Comparison of ENCODE assay signal across 15 cellular contexts in genomic region chr17:47999612-48000011, GRCh38. TPM values are rescaled to one million over a fixed set of nuclear protein-coding genes. Genes with fewer than 3 reads are reported as not detected.
DNase-seq lines count a peak whose midpoint lies in the region; ATAC-seq and FAIRE-seq lines count a peak whose summit lies in the region.
"Had no signal": no experiment of that assay in that cellular context is flagged by ENCODE, and none has a peak within 500 bp of the region (broad histone marks: within the 10 kb centered on the region; RNA-seq: fewer than 3 reads in every experiment).

No MANE protein-coding gene starts in this region.

- no peaks in the 10 kb centered on the region for H3K36me3 Mint-ChIP-seq in activated naive CD4-positive, alpha-beta T cell treated with anti-CD3 and anti-CD28 coated beads, Interleukin-2, amount 50 U/mL, for 72 hours

- no peak overlapping the region for H3K27ac Mint-ChIP-seq in activated naive CD4-positive, alpha-beta T cell treated with anti-CD3 and anti-CD28 coated beads, Interleukin-2, amount 50 U/mL, for 72 hours
- H3K27ac Mint-ChIP-seq: progenitor cell of endocrine pancreas had no signal

- H3K4me3 ChIP-seq in MG63, result no peak overlapping the region
- H3K4me3 ChIP-seq in small intestine (ENCODE audit: low read depth in 1 of 2, low read length in 2 of 2), result no peak overlapping the region

- ATAC-seq in activated naive CD4-positive, alpha-beta T cell treated with anti-CD3 and anti-CD28 coated beads, Interleukin-2, amount 50 U/mL, for 72 hours, result peak; percentile 61 to 82
- no peak for ATAC-seq in GM21723 (IDR thresholded peaks at IDR 0.05; ENCODE audit: unreplicated experiment)

- no peaks in the 10 kb centered on the region for H3K4me1 ChIP-seq in small intestine (ENCODE audit: control insufficient read depth in 2 of 2, insufficient read depth in 1 of 2, low read depth in 1 of 2, low read length in 1 of 2)

- no peaks in the 10 kb centered on the region for H3K9me3 ChIP-seq in MG63
- H3K9me3 ChIP-seq in small intestine (ENCODE audit: control insufficient read depth, low read depth), result no peaks in the 10 kb centered on the region

- no peak for FAIRE-seq in small intestine (lab: Jason Lieb, UNC)
- FAIRE-seq: D721Med, endometrium had no signal

- H3K27me3 ChIP-seq in MG63 (no peaks in the 10 kb centered on the region), small intestine (ENCODE audit: control insufficient read depth in 2 of 2, insufficient read depth in 2 of 2, low read length in 2 of 2) (no peaks in the 10 kb centered on the region)

- H3K36me3 ChIP-seq in MG63 (no peaks in the 10 kb centered on the region), small intestine (ENCODE audit: control insufficient read depth in 2 of 2, insufficient read depth in 2 of 2, low read length in 2 of 2) (no peaks in the 10 kb centered on the region)

- 25 to 42% (median 29%) methylated on average over 4 of the region's 4 CpGs for WGBS in small intestine, 3 donors

- no peaks in the 10 kb centered on the region for H3K9me3 Mint-ChIP-seq in activated naive CD4-positive, alpha-beta T cell treated with anti-CD3 and anti-CD28 coated beads, Interleukin-2, amount 50 U/mL, for 72 hours

- H3K27ac ChIP-seq in small intestine (ENCODE audit: low read depth in 1 of 2, low read length in 1 of 2), result no peak overlapping the region
- H3K27ac ChIP-seq: HL-60 had no signal

- no peak for DNase-seq in activated naive CD4-positive, alpha-beta T cell treated with anti-CD3 and anti-CD28 coated beads, Interleukin-2, amount 50 U/mL, for 72 hours (ENCODE audit: low spot score in 2 of 2)
- no peak for DNase-seq in activated naive CD4-positive, alpha-beta T cell treated with anti-CD3 and anti-CD28 coated beads, Interleukin-2, amount 50 U/mL, for 16 hours
- peak; percentile 21 for DNase-seq in MG63
- DNase-seq in dermis blood vessel endothelial cell, result peak; percentile 53
- peak; percentile 17 for DNase-seq in small intestine
- no peak for DNase-seq in superior temporal gyrus (ENCODE audit: extremely low spot score)
- DNase-seq in hypothalamus (lab: John Stamatoyannopoulos, UW), result no peak
- DNase-seq: activated gamma-delta T cell treated with Interleukin-2 at 50 U/mL for 16 hours, NCI-H446 had no signal

RNA-seq across cellular contexts. Expression of gene CDK5RAP3, which starts 28.7 kb away (rescaled TPM):
- 100 to 1,000 TPM; 185 to 221 TPM for total RNA-seq in activated naive CD4-positive, alpha-beta T cell treated with anti-CD3 and anti-CD28 coated beads, Interleukin-2, amount 50 U/mL, for 72 hours
- 53.3 and 59.4 TPM in 2 replicates for total RNA-seq in MG63 (2014; rRNA removed; shearing (Covaris generic); ENCODE audit: low replicate concordance)
- 48.0 and 76.6 TPM in 2 replicates for total RNA-seq in dermis blood vessel endothelial cell
- 100 to 1,000 TPM; 169 to 721 (median 554) TPM for polyA plus RNA-seq in small intestine

RNA-seq across cellular contexts. Expression of gene COPZ2, which starts 38.0 kb away (rescaled TPM):
- 1 to 10 TPM; 1.3 to 3.6 TPM for total RNA-seq in activated naive CD4-positive, alpha-beta T cell treated with anti-CD3 and anti-CD28 coated beads, Interleukin-2, amount 50 U/mL, for 72 hours
- 91.7 and 130 TPM in 2 replicates for total RNA-seq in MG63 (2014; rRNA removed; shearing (Covaris generic); ENCODE audit: low replicate concordance)
- total RNA-seq in dermis blood vessel endothelial cell, result 3.8 and 6.5 TPM in 2 replicates
- 1 to 10 TPM in 2 of 3 donors, not detected in 1; 4.4 to 7.3 TPM for polyA plus RNA-seq in small intestine
- total RNA-seq: progenitor cell of endocrine pancreas had no signal

RNA-seq across cellular contexts. Expression of gene PRR15L, which starts 41.9 kb away (rescaled TPM):
- not detected for total RNA-seq in activated naive CD4-positive, alpha-beta T cell treated with anti-CD3 and anti-CD28 coated beads, Interleukin-2, amount 50 U/mL, for 72 hours
- total RNA-seq in MG63 (2014; rRNA removed; shearing (Covaris generic); ENCODE audit: low replicate concordance), result not detected in 2 replicates
- total RNA-seq in dermis blood vessel endothelial cell, result not detected in 2 replicates
- polyA plus RNA-seq in small intestine, result 100 to 1,000 TPM; 182 to 388 (median 371) TPM
- total RNA-seq: T-helper 2 cell treated with Interferon-gamma antibody and Interleukin-4, amounts not matched to agents 100 ng/mL and 5 ng/mL, for 36 hours had no signal

RNA-seq across cellular contexts. Expression of gene NFE2L1, which starts 48.5 kb away (rescaled TPM):
- total RNA-seq in activated naive CD4-positive, alpha-beta T cell treated with anti-CD3 and anti-CD28 coated beads, Interleukin-2, amount 50 U/mL, for 72 hours, result 10 to 100 TPM; 81.9 to 92.5 TPM
- 33.6 and 47.7 TPM in 2 replicates for total RNA-seq in MG63 (2014; rRNA removed; shearing (Covaris generic); ENCODE audit: low replicate concordance)
- total RNA-seq in dermis blood vessel endothelial cell, result 95.1 and 209 TPM in 2 replicates
- polyA plus RNA-seq in small intestine, result 100 to 1,000 TPM in 1 of 3 donors, 10 to 100 TPM in 2; 52.1 to 110 (median 70.4) TPM

RNA-seq across cellular contexts. Expression of gene PNPO, which starts 58.2 kb away (rescaled TPM):
- total RNA-seq in activated naive CD4-positive, alpha-beta T cell treated with anti-CD3 and anti-CD28 coated beads, Interleukin-2, amount 50 U/mL, for 72 hours, result 10 to 100 TPM; 38.3 to 40.0 TPM
- total RNA-seq in MG63 (2014; rRNA removed; shearing (Covaris generic); ENCODE audit: low replicate concordance), result 41.4 and 89.7 TPM in 2 replicates
- 36.4 and 43.0 TPM in 2 replicates for total RNA-seq in dermis blood vessel endothelial cell
- polyA plus RNA-seq in small intestine, result 10 to 100 TPM; 10.8 to 20.8 (median 17.4) TPM

Comparison
In these comparisons a context has a peak if more than half of its experiments do, and no peak if none do; other contexts are left out.
1. DNase-seq: peak in MG63 (single experiment), dermis blood vessel endothelial cell (single experiment) and small intestine (single experiment); none in activated naive CD4-positive, alpha-beta T cell treated with anti-CD3 and anti-CD28 coated beads, Interleukin-2, amount 50 U/mL, for 72 hours (0 of 2), activated naive CD4-positive, alpha-beta T cell treated with anti-CD3 and anti-CD28 coated beads, Interleukin-2, amount 50 U/mL, for 16 hours (single experiment), superior temporal gyrus (single experiment) and hypothalamus (0 of 51).
2. RNA of gene COPZ2, which starts 38.0 kb away (total RNA-seq): 91.7 to 130 TPM in MG63; 3.8 to 6.5 TPM in dermis blood vessel endothelial cell and 1.3 to 3.6 TPM in activated naive CD4-positive, alpha-beta T cell treated with anti-CD3 and anti-CD28 coated beads, Interleukin-2, amount 50 U/mL, for 72 hours; every median in the first group is over 10 times any median in the second.